ENCODE assay signal across 1 cellular context in the genomic region with DNA sequence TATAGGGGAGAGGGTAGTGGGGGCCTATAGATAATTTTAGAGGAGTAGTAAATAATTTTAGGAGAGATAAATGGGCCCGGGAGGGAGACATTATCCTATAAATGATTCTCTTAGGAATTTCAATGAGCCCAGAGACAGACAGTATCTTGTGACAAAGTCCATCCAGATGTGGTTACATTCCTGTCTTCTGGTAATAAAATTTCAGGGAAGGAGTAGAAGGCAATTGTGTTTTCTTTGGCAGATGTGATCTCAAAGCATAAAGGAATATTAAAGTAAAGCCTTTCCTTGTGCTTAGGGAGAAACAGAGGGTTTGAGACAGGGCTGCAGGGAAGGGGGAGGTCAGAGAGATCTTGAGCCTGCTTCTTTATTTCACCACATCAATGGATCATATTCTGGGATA.
TF ChIP-seq lines count a peak whose summit lies in the region.

No MANE protein-coding gene starts in this region.

TF ChIP-seq in HepG2, 621 proteins besides CTCF, POLR2A, EP300 and RAD21 (continued from another document):
- TF ChIP-seq, protein P1, sequence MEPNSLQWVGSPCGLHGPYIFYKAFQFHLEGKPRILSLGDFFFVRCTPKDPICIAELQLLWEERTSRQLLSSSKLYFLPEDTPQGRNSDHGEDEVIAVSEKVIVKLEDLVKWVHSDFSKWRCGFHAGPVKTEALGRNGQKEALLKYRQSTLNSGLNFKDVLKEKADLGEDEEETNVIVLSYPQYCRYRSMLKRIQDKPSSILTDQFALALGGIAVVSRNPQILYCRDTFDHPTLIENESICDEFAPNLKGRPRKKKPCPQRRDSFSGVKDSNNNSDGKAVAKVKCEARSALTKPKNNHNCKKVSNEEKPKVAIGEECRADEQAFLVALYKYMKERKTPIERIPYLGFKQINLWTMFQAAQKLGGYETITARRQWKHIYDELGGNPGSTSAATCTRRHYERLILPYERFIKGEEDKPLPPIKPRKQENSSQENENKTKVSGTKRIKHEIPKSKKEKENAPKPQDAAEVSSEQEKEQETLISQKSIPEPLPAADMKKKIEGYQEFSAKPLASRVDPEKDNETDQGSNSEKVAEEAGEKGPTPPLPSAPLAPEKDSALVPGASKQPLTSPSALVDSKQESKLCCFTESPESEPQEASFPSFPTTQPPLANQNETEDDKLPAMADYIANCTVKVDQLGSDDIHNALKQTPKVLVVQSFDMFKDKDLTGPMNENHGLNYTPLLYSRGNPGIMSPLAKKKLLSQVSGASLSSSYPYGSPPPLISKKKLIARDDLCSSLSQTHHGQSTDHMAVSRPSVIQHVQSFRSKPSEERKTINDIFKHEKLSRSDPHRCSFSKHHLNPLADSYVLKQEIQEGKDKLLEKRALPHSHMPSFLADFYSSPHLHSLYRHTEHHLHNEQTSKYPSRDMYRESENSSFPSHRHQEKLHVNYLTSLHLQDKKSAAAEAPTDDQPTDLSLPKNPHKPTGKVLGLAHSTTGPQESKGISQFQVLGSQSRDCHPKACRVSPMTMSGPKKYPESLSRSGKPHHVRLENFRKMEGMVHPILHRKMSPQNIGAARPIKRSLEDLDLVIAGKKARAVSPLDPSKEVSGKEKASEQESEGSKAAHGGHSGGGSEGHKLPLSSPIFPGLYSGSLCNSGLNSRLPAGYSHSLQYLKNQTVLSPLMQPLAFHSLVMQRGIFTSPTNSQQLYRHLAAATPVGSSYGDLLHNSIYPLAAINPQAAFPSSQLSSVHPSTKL (CRISPR knock-in tag; IDR thresholded peaks at IDR 0.05) = no peak
- TF ChIP-seq, protein P2, sequence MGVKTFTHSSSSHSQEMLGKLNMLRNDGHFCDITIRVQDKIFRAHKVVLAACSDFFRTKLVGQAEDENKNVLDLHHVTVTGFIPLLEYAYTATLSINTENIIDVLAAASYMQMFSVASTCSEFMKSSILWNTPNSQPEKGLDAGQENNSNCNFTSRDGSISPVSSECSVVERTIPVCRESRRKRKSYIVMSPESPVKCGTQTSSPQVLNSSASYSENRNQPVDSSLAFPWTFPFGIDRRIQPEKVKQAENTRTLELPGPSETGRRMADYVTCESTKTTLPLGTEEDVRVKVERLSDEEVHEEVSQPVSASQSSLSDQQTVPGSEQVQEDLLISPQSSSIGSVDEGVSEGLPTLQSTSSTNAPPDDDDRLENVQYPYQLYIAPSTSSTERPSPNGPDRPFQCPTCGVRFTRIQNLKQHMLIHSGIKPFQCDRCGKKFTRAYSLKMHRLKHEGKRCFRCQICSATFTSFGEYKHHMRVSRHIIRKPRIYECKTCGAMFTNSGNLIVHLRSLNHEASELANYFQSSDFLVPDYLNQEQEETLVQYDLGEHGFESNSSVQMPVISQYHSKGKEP (CRISPR knock-in tag; IDR thresholded peaks at IDR 0.05) = no peak
- TF ChIP-seq ZNF263 (CRISPR knock-in tag; IDR thresholded peaks at IDR 0.05) (no peak), SMARCC2 (IDR thresholded peaks at IDR 0.05) (no peak), SOX6 (IDR thresholded peaks at IDR 0.05) (no peak), SOX6 (CRISPR knock-in tag; IDR thresholded peaks at IDR 0.05) (no peak), ZNF260 (CRISPR knock-in tag; IDR thresholded peaks at IDR 0.05; ENCODE audit: borderline replicate concordance, low read depth) (no peak)
TF ChIP-seq in HepG2: peak in this region for 0.
